12 cellular contexts compared by ENCODE assay signal in the genomic region with DNA sequence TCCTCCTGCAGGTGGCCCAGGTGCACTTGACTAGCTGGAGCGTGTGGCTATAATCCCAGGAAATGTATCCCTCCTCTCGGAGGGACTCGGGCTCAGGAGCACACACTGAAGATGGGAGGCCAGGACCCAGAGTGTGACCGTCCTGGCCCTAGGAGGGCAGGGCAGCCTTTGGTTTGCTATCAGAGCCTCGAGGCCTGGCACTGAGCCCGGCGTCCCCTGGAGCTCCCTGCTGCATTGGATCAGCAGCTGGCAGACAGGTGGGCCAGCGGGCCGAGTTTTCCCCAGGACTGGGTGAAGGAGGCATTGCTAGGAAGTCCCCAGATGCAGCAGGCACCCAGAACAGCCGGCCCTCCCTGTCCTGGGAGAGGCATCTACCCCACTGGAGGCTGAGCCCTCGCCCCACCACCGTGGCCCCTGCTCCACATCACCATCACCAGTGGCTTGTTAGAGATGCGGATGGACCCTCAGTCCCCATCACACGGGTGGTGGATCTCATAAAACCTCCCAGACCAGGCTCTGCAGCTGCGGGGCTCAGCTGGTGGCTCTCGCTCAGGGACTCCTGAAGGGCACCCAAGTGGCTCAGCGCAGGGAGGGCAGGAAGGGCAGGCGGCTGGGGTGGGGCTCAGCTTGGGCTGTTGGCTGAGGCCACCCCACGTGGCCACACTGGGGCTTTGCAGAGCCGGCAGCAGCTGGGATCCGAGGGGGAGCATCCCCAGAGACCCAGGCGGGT. TPM values are rescaled to one million over a fixed set of nuclear protein-coding genes. Genes with fewer than 3 reads are reported as not detected.
A peak's percentile ranks its signal among the peaks of the same experiment; 100 is the strongest.
DNase-seq lines count a peak whose midpoint lies in the region; ATAC-seq and TF ChIP-seq lines count a peak whose summit lies in the region.
"Had no signal": no experiment of that assay in that cellular context is flagged by ENCODE, and none has a peak within 500 bp of the region (broad histone marks: within the 10 kb centered on the region; RNA-seq: fewer than 3 reads in every experiment).

No MANE protein-coding gene starts in this region.

- no peaks in the 10 kb centered on the region for H4K20me1 ChIP-seq in H9 (ENCODE audit: control insufficient read depth, insufficient read depth, insufficient read length)

- no peaks in the 10 kb centered on the region for H3K4me1 ChIP-seq in H9 (ENCODE audit: insufficient read depth, low read length)
- H3K4me1 ChIP-seq in SJCRH30, result peaks cover 61% of the 10 kb centered on the region
- H3K4me1 ChIP-seq in spleen, result peaks cover 15 to 78% (median 45%) of the 10 kb centered on the region in 6 donors
- H3K4me1 ChIP-seq in foreskin keratinocyte, result no peaks in the 10 kb centered on the region

- H2AFZ ChIP-seq in H9 (ENCODE audit: low read length), result no peak overlapping the region

- H2AK5ac ChIP-seq in H9 (ENCODE audit: insufficient read length, low read length), result no peak overlapping the region

- H3K27ac Mint-ChIP-seq in H9, result no peak overlapping the region; a peak in 1 of 7 replicates
- H3K27ac Mint-ChIP-seq: activated CD4-positive, alpha-beta T cell treated with anti-CD3 and anti-CD28 coated beads, Interleukin-2, amount 10 ng/mL, durations not matched to agents 7 days and 5 days had no signal

- 0 out of 7 replicates have a peak, but pooled peaks cover 0 to 2% (median 0%) of the 10 kb centered on the region in 3 experiments for H3K36me3 Mint-ChIP-seq in H9 (ENCODE audit: insufficient read depth in 1 of 3, low read depth in 3 of 3)
- H3K36me3 Mint-ChIP-seq: naive thymus-derived CD4-positive, alpha-beta T cell had no signal

- no peak overlapping the region for H3T11ph ChIP-seq in H9 (ENCODE audit: low read length)

- H3K36me3 ChIP-seq in SJCRH30 (no peaks in the 10 kb centered on the region), spleen (no peaks in the 10 kb centered on the region)

- no peaks in the 10 kb centered on the region for H3K23me2 ChIP-seq in H9 (ENCODE audit: insufficient read length, low read depth, low read length, poor library complexity, severe bottlenecking)

- no peaks in the 10 kb centered on the region for H3K79me2 ChIP-seq in H9 (ENCODE audit: insufficient read depth, low read length)

- H2BK20ac ChIP-seq in H9 (ENCODE audit: low read depth, low read length, poor library complexity, severe bottlenecking), result no peak overlapping the region

- no peak overlapping the region for H3K23ac ChIP-seq in H9 (ENCODE audit: insufficient read length, low read depth, low read length)

- no peak overlapping the region for H4K5ac ChIP-seq in H9 (ENCODE audit: insufficient read length, low read depth, low read length)

- H3K14ac ChIP-seq in H9 (ENCODE audit: insufficient read depth, low read length), result no peak overlapping the region; the same call in 1 of the 2 replicates

- no peak overlapping the region for H3K4me3 ChIP-seq in SJCRH30
- H3K4me3 ChIP-seq in spleen, result no peak overlapping the region

- peak overlapping the region; percentile 1 for H3K18ac ChIP-seq in H9 (ENCODE audit: insufficient read length, low read depth, low read length)

- CTCF ChIA-PET in HEK293T (lab: Yijun Ruan, JAX), result interaction anchor here (0.7 to 1.8 kb wide), 2 partner anchors 12 to 76 kb away, joined by 5 read pairs; no protein-coding TSS in a partner anchor

- H3K27me3 ChIP-seq in H9 (ENCODE audit: insufficient read depth, low read length) (no peaks in the 10 kb centered on the region), SJCRH30 (no peaks in the 10 kb centered on the region), layer of hippocampus (ENCODE audit: control insufficient read depth, insufficient read depth, low read length) (no peaks in the 10 kb centered on the region), spleen (replicated peaks in 1 of 7) (peaks cover 0 to 70% (median 0%) of the 10 kb centered on the region in 7 donors), foreskin keratinocyte (peaks cover 17% of the 10 kb centered on the region)

- H4K8ac ChIP-seq in H9 (replicated peaks; ENCODE audit: insufficient read length, low read depth, low read length), result no peak overlapping the region

- H3K9me3 ChIP-seq in H9 (ENCODE audit: control insufficient read depth, low read depth, low read length) (no peaks in the 10 kb centered on the region), SJCRH30 (replicated peaks) (no peaks in the 10 kb centered on the region), spleen (no peaks in the 10 kb centered on the region)

- TF ChIP-seq CTCF in H9 (conservative IDR thresholded peaks at IDR 0.05) (no peak), spleen (IDR thresholded peaks at IDR 0.05 in 8 of 11, conservative IDR thresholded peaks at IDR 0.05 in 3 of 11) (no peak), foreskin keratinocyte (conservative IDR thresholded peaks at IDR 0.05) (no peak)

- no peak overlapping the region for H3K56ac ChIP-seq in H9 (ENCODE audit: insufficient read length, low read depth, low read length)

- H3K4me1 Mint-ChIP-seq in H9, result peaks cover 21 to 28% of the 10 kb centered on the region in 2 experiments

- no peak overlapping the region for H2BK5ac ChIP-seq in H9 (ENCODE audit: insufficient read length, low read length)

- H3K27ac ChIP-seq in H9 (ENCODE audit: insufficient read length, low read depth, low read length) (no peak overlapping the region), SJCRH30 (peak overlapping the region; percentile 42), layer of hippocampus (ENCODE audit: low read depth, low read length) (peak overlapping the region; percentile 78), spleen (peak overlapping the region in 7 of 8 donors; percentile 45 to 78 (median 68)), foreskin keratinocyte (no peak overlapping the region)

- no peak overlapping the region for H4K91ac ChIP-seq in H9 (ENCODE audit: insufficient read length, low read depth, low read length)

- no CpG with 5 or more reads among the region's 22 CpGs for WGBS in H9 (ENCODE audit: extremely low coverage, insufficient read length, low lambda C conversion rate)
- WGBS in spleen, 5 donors, result 56 to 70% (median 63%) methylated on average over 6 to 22 of the region's 22 CpGs

- H2BK12ac ChIP-seq in H9 (ENCODE audit: insufficient read length, low read depth, low read length), result no peak overlapping the region

- H2BK120ac ChIP-seq in H9 (ENCODE audit: low read depth, low read length, poor library complexity, severe bottlenecking), result no peak overlapping the region

- H3K9ac ChIP-seq in H9 (ENCODE audit: extremely low read depth, insufficient read length, low read length), result no peak overlapping the region

- POLR2A ChIA-PET in HEK293T (lab: Yijun Ruan, JAX), result interaction anchor here (1.0 kb wide), 1 partner anchor 33 kb away, joined by 4 read pairs; a partner anchor contains a TSS

- intact Hi-C loops in spleen (cut with DNase I; ENCODE audit: low total_unique reads), result no loop called here

- no peaks in the 10 kb centered on the region; the same call in 1 of the 2 replicates for H3K27me3 Mint-ChIP-seq in H9 (ENCODE audit: low read depth)

- no peak overlapping the region; the same call in 1 of the 2 replicates for H3K4ac ChIP-seq in H9 (ENCODE audit: low read depth, low read length)

- no peaks in the 10 kb centered on the region for H3K9me3 Mint-ChIP-seq in H9
- H3K9me3 Mint-ChIP-seq: activated CD4-positive, alpha-beta T cell treated with anti-CD3 and anti-CD28 coated beads, Interleukin-2, amount 10 ng/mL, durations not matched to agents 7 days and 5 days; naive thymus-derived CD4-positive, alpha-beta T cell had no signal

- TF ChIP-seq POLR2A in spleen (IDR thresholded peaks at IDR 0.05), result no peak

- H3K79me1 ChIP-seq in H9 (ENCODE audit: insufficient read depth, low read depth, low read length, poor library complexity, severe bottlenecking), result no peaks in the 10 kb centered on the region

- peak; percentile 23 for DNase-seq in H9
- peak; percentile 81 to 82 for DNase-seq in SJCRH30
- peak; percentile 85 for DNase-seq in spleen
- DNase-seq in foreskin keratinocyte, result no peak
- no peak for DNase-seq in cerebellar nuclear complex (lab: John Stamatoyannopoulos, UW)
- DNase-seq in nucleus accumbens (lab: John Stamatoyannopoulos, UW), result no peak
- no peak for DNase-seq in HEK293T (ENCODE audit: extremely low spot score)
- DNase-seq: activated CD4-positive, alpha-beta T cell treated with anti-CD3 and anti-CD28 coated beads, Interleukin-2, amount 10 ng/mL, durations not matched to agents 7 days and 5 days; amniotic stem cell; DND-41 had no signal

- ATAC-seq in foreskin keratinocyte, result no peak
- ATAC-seq: naive thymus-derived CD4-positive, alpha-beta T cell had no signal

- H3K4me2 ChIP-seq in H9 (ENCODE audit: insufficient read depth, insufficient read length, low read length), result no peak overlapping the region

- no peak overlapping the region for H2BK15ac ChIP-seq in H9 (ENCODE audit: low read depth, low read length)

- H3K4me3 Mint-ChIP-seq in H9, result no peak overlapping the region
- H3K4me3 Mint-ChIP-seq: activated CD4-positive, alpha-beta T cell treated with anti-CD3 and anti-CD28 coated beads, Interleukin-2, amount 10 ng/mL, durations not matched to agents 7 days and 5 days had no signal

TF ChIP-seq in HEK293T, 16 proteins besides CTCF, POLR2A, EP300 and RAD21:
- no peak for TF ChIP-seq HDGF (IDR thresholded peaks at IDR 0.05; ENCODE audit: borderline replicate concordance)

RNA-seq across cellular contexts. Expression of a gene that starts 32.7 kb away (rescaled TPM):
- total RNA-seq in H9 (2021) (32.1 and 34.8 TPM in 2 replicates), spleen (10 to 100 TPM; 24.1 to 37.0 (median 28.8) TPM), foreskin keratinocyte (15.6 and 18.3 TPM in 2 replicates)
- 15.2 and 16.5 TPM in 2 replicates for total RNA-seq in SJCRH30 (2014; rRNA removed; shearing (Covaris generic))
- polyA plus RNA-seq in spleen (10 to 100 TPM; 10.5 to 23.2 (median 19.3) TPM), foreskin keratinocyte (12.2 and 13.3 TPM in 2 replicates)

Comparison
In these comparisons a context has a peak if more than half of its experiments do, and no peak if none do; other contexts are left out.
1. DNase-seq: peak in H9 (single experiment), SJCRH30 (2 of 2) and spleen (single experiment); none in foreskin keratinocyte (0 of 2), cerebellar nuclear complex (0 of 2), nucleus accumbens (0 of 56) and HEK293T (single experiment).
2. H3K27ac ChIP-seq: peak in SJCRH30 (single experiment), layer of hippocampus (single experiment) and spleen (7 of 8); none in H9 (single experiment) and foreskin keratinocyte (single experiment).